Comparison of ENCODE assay signal across 9 cellular contexts in genomic region chr1:27418326-27418761, GRCh38. TPM values are rescaled to one million over a fixed set of nuclear protein-coding genes. Genes with fewer than 3 reads are reported as not detected.
DNase-seq lines count a peak whose midpoint lies in the region; ATAC-seq, FAIRE-seq and TF ChIP-seq lines count a peak whose summit lies in the region.
"Had no signal": no experiment of that assay in that cellular context is flagged by ENCODE, and none has a peak within 500 bp of the region (broad histone marks: within the 10 kb centered on the region; RNA-seq: fewer than 3 reads in every experiment).

No MANE protein-coding gene starts in this region.

- no peaks in the 10 kb centered on the region for H3K9me3 Mint-ChIP-seq in activated naive CD8-positive, alpha-beta T cell (ENCODE audit: low read depth)

- CTCF ChIA-PET in A549 (lab: Yijun Ruan, JAX) = interaction anchor here (0.6 to 1.8 kb wide), 9 partner anchors 13 to 273 kb away, joined by 3 to 11 read pairs (median 3); partner anchors contain the start of gene WASF2

- peaks cover 17% of the 10 kb centered on the region for H3K4me1 ChIP-seq in A549
- H3K4me1 ChIP-seq in heart right ventricle = peaks cover 16 to 81% (median 67%) of the 10 kb centered on the region in 9 donors
- peaks cover 59% of the 10 kb centered on the region for H3K4me1 ChIP-seq in psoas muscle

- no peak for TF ChIP-seq POLR2A in A549 (IDR thresholded peaks at IDR 0.05; ENCODE audit: low read length)

- H3K4me2 ChIP-seq in A549 = peak overlapping the region; percentile 56

- TF ChIP-seq RAD21 in A549 (conservative IDR thresholded peaks at IDR 0.05 in 1 of 2, IDR thresholded peaks at IDR 0.05 in 1 of 2) = no peak

- DNase-seq in A549 (ENCODE audit: low read depth in 1 of 2, low spot score in 1 of 2) (peak; percentile 46 to 58), M059J (ENCODE audit: low read depth) (peak; percentile 92), heart right ventricle (peak; percentile 62 to 71), psoas muscle (peak; percentile 75 to 86), NCI-H2107 (lab: John Stamatoyannopoulos, UW) (no peak), NCI-H524 (lab: John Stamatoyannopoulos, UW) (no peak)

- no peak overlapping the region for H3K4me3 Mint-ChIP-seq in activated naive CD8-positive, alpha-beta T cell

- peak overlapping the region; percentile 88 for H3K27ac Mint-ChIP-seq in activated naive CD8-positive, alpha-beta T cell

- H3K36me3 Mint-ChIP-seq in activated naive CD8-positive, alpha-beta T cell = peaks cover 6% of the 10 kb centered on the region

- H3K27ac ChIP-seq in A549 (peak overlapping the region; percentile 30 to 72; a peak in 4 of 6 replicates), heart right ventricle (peak overlapping the region; percentile 30 to 82 (median 76)), psoas muscle (peak overlapping the region; percentile 88)

- ATAC-seq in A549 (peak; percentile 78 to 93), GM18909 (IDR thresholded peaks at IDR 0.05; ENCODE audit: poor library complexity, unreplicated experiment) (peak; percentile 72), heart right ventricle (peak; percentile 80 to 96 (median 90)), psoas muscle (peak; percentile 95 to 97 (median 96))

- H3K4me3 ChIP-seq in A549 (no peak overlapping the region), heart right ventricle (no peak overlapping the region), psoas muscle (no peak overlapping the region)

- TF ChIP-seq CTCF in A549 (IDR thresholded peaks at IDR 0.05) (no peak), heart right ventricle (IDR thresholded peaks at IDR 0.05) (no peak), psoas muscle (IDR thresholded peaks at IDR 0.05) (no peak)

- H3K27me3 ChIP-seq in heart right ventricle = no peaks in the 10 kb centered on the region
- no peaks in the 10 kb centered on the region for H3K27me3 ChIP-seq in psoas muscle (ENCODE audit: insufficient read depth in 3 of 3, low read length in 2 of 3)

- H3K4me1 Mint-ChIP-seq in activated naive CD8-positive, alpha-beta T cell (ENCODE audit: low read depth) = peaks cover 44% of the 10 kb centered on the region

- intact Hi-C loops in heart right ventricle (cut with DNase I) = loop anchor here in 6 of 10 donors (5.0 to 10.0 kb wide), 4 partner anchors 74 to 189 kb away; partner anchors contain the start of genes WASF2 (in 3 of the 6) and AHDC1 (in 2 of the 6)
- intact Hi-C loops in psoas muscle (cut with DNase I) = loop anchor here (2.0 to 5.0 kb wide), 2 partner anchors 184 to 189 kb away; no protein-coding TSS in a partner anchor

- peaks cover 0 to 58% (median 42%) of the 10 kb centered on the region in 9 donors for H3K36me3 ChIP-seq in heart right ventricle
- H3K36me3 ChIP-seq in psoas muscle (ENCODE audit: insufficient read depth in 1 of 2, low read depth in 1 of 2) = peaks cover 22 to 57% of the 10 kb centered on the region in 2 donors

- H3K9me3 ChIP-seq in A549 = no peaks in the 10 kb centered on the region
- no peaks in the 10 kb centered on the region for H3K9me3 ChIP-seq in heart right ventricle
- no peaks in the 10 kb centered on the region for H3K9me3 ChIP-seq in psoas muscle

- POLR2A ChIA-PET in A549 (lab: Yijun Ruan, JAX) = no interaction called here

- TF ChIP-seq EP300 in A549 (IDR thresholded peaks at IDR 0.05) = no peak

- FAIRE-seq in A549 (lab: Jason Lieb, UNC) = no peak
- FAIRE-seq: islet of Langerhans had no signal

- 6% methylated on average over 8 of the region's 8 CpGs for WGBS in A549 (ENCODE audit: missing lambda C conversion rate)
- 16 to 20% methylated on average over 8 of the region's 8 CpGs for WGBS in heart right ventricle, 2 donors
- WGBS in psoas muscle, 3 donors = 6 to 15% (median 10%) methylated on average over 8 of the region's 8 CpGs

- H3K27me3 Mint-ChIP-seq in activated naive CD8-positive, alpha-beta T cell = no peaks in the 10 kb centered on the region

TF ChIP-seq in A549, 52 proteins besides CTCF, POLR2A, EP300 and RAD21:
- no peak for TF ChIP-seq FOSL2 (IDR thresholded peaks at IDR 0.05)
- TF ChIP-seq FOSL2 (CRISPR knock-in tag; IDR thresholded peaks at IDR 0.05) = peak; percentile 51; the same call in 1 of the 2 replicates
- TF ChIP-seq, protein P1, sequence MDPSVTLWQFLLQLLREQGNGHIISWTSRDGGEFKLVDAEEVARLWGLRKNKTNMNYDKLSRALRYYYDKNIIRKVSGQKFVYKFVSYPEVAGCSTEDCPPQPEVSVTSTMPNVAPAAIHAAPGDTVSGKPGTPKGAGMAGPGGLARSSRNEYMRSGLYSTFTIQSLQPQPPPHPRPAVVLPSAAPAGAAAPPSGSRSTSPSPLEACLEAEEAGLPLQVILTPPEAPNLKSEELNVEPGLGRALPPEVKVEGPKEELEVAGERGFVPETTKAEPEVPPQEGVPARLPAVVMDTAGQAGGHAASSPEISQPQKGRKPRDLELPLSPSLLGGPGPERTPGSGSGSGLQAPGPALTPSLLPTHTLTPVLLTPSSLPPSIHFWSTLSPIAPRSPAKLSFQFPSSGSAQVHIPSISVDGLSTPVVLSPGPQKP (IDR thresholded peaks at IDR 0.05; ENCODE audit: low read depth, low read length) = no peak
- TF ChIP-seq RNF2 (IDR thresholded peaks at IDR 0.05; ENCODE audit: borderline replicate concordance, low read depth) = no peak
- TF ChIP-seq ESRRA (IDR thresholded peaks at IDR 0.05; ENCODE audit: borderline replicate concordance, low read length) = no peak
- no peak for TF ChIP-seq FOSB (CRISPR knock-in tag; IDR thresholded peaks at IDR 0.05)
- TF ChIP-seq KDM5A (IDR thresholded peaks at IDR 0.05) = no peak
- no peak for TF ChIP-seq RCOR1 (IDR thresholded peaks at IDR 0.05; ENCODE audit: low read depth, low read length)

RNA-seq across cellular contexts. Expression of gene GPR3, which starts 25.9 kb away (rescaled TPM):
- polyA plus RNA-seq in A549 (2011; rRNA removed) = 1.3 and 1.7 TPM in 2 replicates
- 3.9 and 5.3 TPM in 2 replicates for polyA plus RNA-seq in A549 (2012; cell fraction: cytosol; rRNA removed)
- polyA plus RNA-seq in A549 (2012; cell fraction: nucleus; rRNA removed) = 5.7 and 6.1 TPM in 2 replicates
- polyA plus RNA-seq in A549 (2017; fragmentation: RNase III; extraction: RNeasy Plus Mini Kit Qiagen cat#74134 plus additional on column Dnase treatment) = 0.64 to 0.95 TPM (median 0.76 TPM) in 3 replicates
- 2.1 and 3.4 TPM in 2 replicates for polyA minus RNA-seq in A549 (2011; rRNA and poly(A)+ RNA removed)
- 2.0 and 2.6 TPM in 2 replicates for total RNA-seq in M059J (2014; rRNA removed; shearing (Covaris generic))
- total RNA-seq in heart right ventricle = 1 to 10 TPM in 2 of 10 donors, under 1 TPM in 7, not detected in 1; 0.27 to 2.0 (median 0.42) TPM
- 1 to 10 TPM in 1 of 2 donors, under 1 TPM in 1; 0.29 to 3.4 TPM for polyA plus RNA-seq in heart right ventricle
- total RNA-seq in psoas muscle = 1 to 10 TPM in 1 of 4 donors, under 1 TPM in 1, not detected in 2; 0.42 to 1.3 TPM
- under 1 TPM; 0.12 to 0.98 (median 0.31) TPM for polyA plus RNA-seq in psoas muscle

RNA-seq across cellular contexts. Expression of gene CD164L2, which starts 35.2 kb away (rescaled TPM):
- not detected in 2 replicates for polyA plus RNA-seq in A549 (2011; rRNA removed)
- polyA plus RNA-seq in A549 (2012; cell fraction: cytosol; rRNA removed) = not detected in 2 replicates
- not detected in 2 replicates for polyA plus RNA-seq in A549 (2012; cell fraction: nucleus; rRNA removed)
- polyA plus RNA-seq in A549 (2017; fragmentation: RNase III; extraction: RNeasy Plus Mini Kit Qiagen cat#74134 plus additional on column Dnase treatment) = not detected in 3 replicates
- polyA minus RNA-seq in A549 (2011; rRNA and poly(A)+ RNA removed) = not detected in 2 replicates
- total RNA-seq in M059J (2014; rRNA removed; shearing (Covaris generic)) = 0.15 TPM in 1 of 2 replicates, not detected in the other
- not detected for total RNA-seq in heart right ventricle
- not detected for polyA plus RNA-seq in heart right ventricle
- total RNA-seq in psoas muscle = not detected
- not detected for polyA plus RNA-seq in psoas muscle

RNA-seq across cellular contexts. Expression of gene FCN3, which starts 43.7 kb away (rescaled TPM):
- not detected in 2 replicates for polyA plus RNA-seq in A549 (2011; rRNA removed)
- polyA plus RNA-seq in A549 (2012; cell fraction: cytosol; rRNA removed) = not detected in 2 replicates
- polyA plus RNA-seq in A549 (2012; cell fraction: nucleus; rRNA removed) = not detected in 2 replicates
- polyA plus RNA-seq in A549 (2017; fragmentation: RNase III; extraction: RNeasy Plus Mini Kit Qiagen cat#74134 plus additional on column Dnase treatment) = not detected in 3 replicates
- polyA minus RNA-seq in A549 (2011; rRNA and poly(A)+ RNA removed) = not detected in 2 replicates
- total RNA-seq in M059J (2014; rRNA removed; shearing (Covaris generic)) = not detected in 2 replicates
- 100 to 1,000 TPM in 1 of 10 donors, 10 to 100 TPM in 3, 1 to 10 TPM in 6; 1.6 to 161 (median 4.2) TPM for total RNA-seq in heart right ventricle
- 100 to 1,000 TPM; 124 to 210 TPM for polyA plus RNA-seq in heart right ventricle
- total RNA-seq in psoas muscle = 10 to 100 TPM in 1 of 4 donors, 1 to 10 TPM in 3; 3.4 to 12.9 (median 5.8) TPM
- 10 to 100 TPM; 18.6 to 34.6 (median 21.9) TPM for polyA plus RNA-seq in psoas muscle

RNA-seq across cellular contexts. Expression of gene MAP3K6, which starts 51.6 kb away (rescaled TPM):
- 3.6 and 3.7 TPM in 2 replicates for polyA plus RNA-seq in A549 (2011; rRNA removed)
- polyA plus RNA-seq in A549 (2012; cell fraction: cytosol; rRNA removed) = 5.7 and 6.0 TPM in 2 replicates
- 32.7 and 42.7 TPM in 2 replicates for polyA plus RNA-seq in A549 (2012; cell fraction: nucleus; rRNA removed)
- 7.5 to 8.5 TPM (median 8.3 TPM) in 3 replicates for polyA plus RNA-seq in A549 (2017; fragmentation: RNase III; extraction: RNeasy Plus Mini Kit Qiagen cat#74134 plus additional on column Dnase treatment)
- 5.3 and 5.8 TPM in 2 replicates for polyA minus RNA-seq in A549 (2011; rRNA and poly(A)+ RNA removed)
- total RNA-seq in M059J (2014; rRNA removed; shearing (Covaris generic)) = 9.2 and 18.1 TPM in 2 replicates
- total RNA-seq in heart right ventricle = 10 to 100 TPM; 18.6 to 71.1 (median 27.1) TPM
- 100 to 1,000 TPM in 1 of 2 donors, 10 to 100 TPM in 1; 58.5 to 179 TPM for polyA plus RNA-seq in heart right ventricle
- total RNA-seq in psoas muscle = 10 to 100 TPM; 16.1 to 29.8 (median 22.8) TPM
- polyA plus RNA-seq in psoas muscle = 10 to 100 TPM; 11.1 to 17.6 (median 12.9) TPM

Comparison
In these comparisons a context has a peak if more than half of its experiments do, and no peak if none do; other contexts are left out.
1. DNase-seq: peak in A549 (2 of 2), M059J (single experiment), heart right ventricle (2 of 2) and psoas muscle (2 of 2); none in NCI-H2107 (single experiment) and NCI-H524 (0 of 2).
2. Peak in every context shown above with its lines, with median percentiles within 50 percentile points of each other: ATAC-seq and H3K27ac ChIP-seq.